In genomic region chr1:172544481-172545104, GRCh38 we compare ENCODE assay signal across 1 cellular context.
TF ChIP-seq lines count a peak whose summit lies in the region.

No MANE protein-coding gene starts in this region.

TF ChIP-seq in SK-N-SH, 30 proteins besides CTCF, POLR2A, EP300 and RAD21:
- no peak for TF ChIP-seq IRF3 (IDR thresholded peaks at IDR 0.05; ENCODE audit: low read depth, low read length)
- no peak for TF ChIP-seq USF2 (IDR thresholded peaks at IDR 0.05; ENCODE audit: borderline replicate concordance, low read depth, low read length)
- TF ChIP-seq EZH2phosphoT487 (IDR thresholded peaks at IDR 0.05; ENCODE audit: borderline replicate concordance, low read depth), result no peak
- no peak for TF ChIP-seq YY1 (IDR thresholded peaks at IDR 0.05; ENCODE audit: low read depth)
- no peak for TF ChIP-seq MAX (IDR thresholded peaks at IDR 0.05; ENCODE audit: low read depth)
- no peak for TF ChIP-seq RXRA (IDR thresholded peaks at IDR 0.05; ENCODE audit: borderline replicate concordance, low read depth)
- TF ChIP-seq REST (IDR thresholded peaks at IDR 0.05; ENCODE audit: low read depth, low read length), result no peak
- TF ChIP-seq GABPA (IDR thresholded peaks at IDR 0.05; ENCODE audit: low read depth), result no peak
- no peak for TF ChIP-seq GATA2 (CRISPR knock-in tag; IDR thresholded peaks at IDR 0.05)
- no peak for TF ChIP-seq MEF2A (IDR thresholded peaks at IDR 0.05; ENCODE audit: borderline replicate concordance, low read depth)
- no peak for TF ChIP-seq TAF1 (IDR thresholded peaks at IDR 0.05; ENCODE audit: borderline replicate concordance, low read depth, low read length)
